ENCODE assay signal across 11 cellular contexts in genomic region chr2:237701859-237702370, GRCh38.
DNase-seq lines count a peak whose midpoint lies in the region; ATAC-seq and TF ChIP-seq lines count a peak whose summit lies in the region.
"Had no signal": no experiment of that assay in that cellular context is flagged by ENCODE, and none has a peak within 500 bp of the region (broad histone marks: within the 10 kb centered on the region; RNA-seq: fewer than 3 reads in every experiment).

No MANE protein-coding gene starts in this region.

- H3K4me3 Mint-ChIP-seq in activated CD4-positive, alpha-beta T cell treated with anti-CD3 and anti-CD28 coated beads for 36 hours: peak overlapping the region; percentile 70

- H3K9me3 ChIP-seq in adipocyte (ENCODE audit: control insufficient read depth, low read length): no peaks in the 10 kb centered on the region
- H3K9me3 ChIP-seq in suprapubic skin: no peaks in the 10 kb centered on the region

- H3K4me3 ChIP-seq in adipocyte (ENCODE audit: low read length) (peak overlapping the region; percentile 44), suprapubic skin (peak overlapping the region; percentile 20)

- H3K27ac Mint-ChIP-seq in activated CD4-positive, alpha-beta T cell treated with anti-CD3 and anti-CD28 coated beads for 36 hours: peak overlapping the region; percentile 95

- ATAC-seq in activated CD4-positive, alpha-beta T cell treated with anti-CD3 and anti-CD28 coated beads for 36 hours: no peak
- ATAC-seq in GM21360 (IDR thresholded peaks at IDR 0.05; ENCODE audit: unreplicated experiment) (no peak), HG03097 (IDR thresholded peaks at IDR 0.05; ENCODE audit: low FRiP score, unreplicated experiment) (no peak)

- CTCF ChIA-PET in activated CD4-positive, alpha-beta T cell treated with anti-CD3 and anti-CD28 coated beads for 36 hours (lab: Charles Lee): interaction anchor here (0.6 to 2.2 kb wide), 5 partner anchors 15 to 848 kb away, joined by 3 to 13 read pairs (median 7); no protein-coding TSS in a partner anchor

- intact Hi-C loops in activated CD4-positive, alpha-beta T cell treated with anti-CD3 and anti-CD28 coated beads for 36 hours (cut with DNase I, micrococcal nuclease): loop anchor here (1.0 to 5.0 kb wide), 4 partner anchors 13 to 295 kb away; no protein-coding TSS in a partner anchor

- H3K9me3 Mint-ChIP-seq in activated CD4-positive, alpha-beta T cell treated with anti-CD3 and anti-CD28 coated beads for 36 hours (ENCODE audit: low read depth): no peaks in the 10 kb centered on the region

- H3K36me3 ChIP-seq in adipocyte (ENCODE audit: control insufficient read depth, insufficient read depth, low read length, severe bottlenecking) (no peaks in the 10 kb centered on the region), suprapubic skin (no peaks in the 10 kb centered on the region)

- no peak for TF ChIP-seq POLR2A in suprapubic skin (IDR thresholded peaks at IDR 0.05)

- POLR2A ChIA-PET in activated CD4-positive, alpha-beta T cell treated with anti-CD3 and anti-CD28 coated beads for 36 hours (lab: Charles Lee): interaction anchor here (0.7 to 2.2 kb wide), 3 partner anchors 8 to 27 kb away, joined by 3 to 13 read pairs (median 12); no protein-coding TSS in a partner anchor

- DNase-seq in activated CD4-positive, alpha-beta T cell treated with anti-CD3 and anti-CD28 coated beads for 36 hours: no peak
- no peak for DNase-seq in activated CD4-positive, alpha-beta T cell treated with anti-CD3 and anti-CD28 coated beads, Interleukin-2, amount 50 U/mL, for 1 hour
- DNase-seq in adipocyte (ENCODE audit: low read depth) (no peak), suprapubic skin (ENCODE audit: low spot score in 2 of 2) (peak in 1 of 2 donors; percentile 48), cerebellar cortex (ENCODE audit: low spot score) (no peak)
- DNase-seq: activated CD4-positive, CD25-positive, alpha-beta regulatory T cell treated with anti-CD3 and anti-CD28 coated beads, Interleukin-2, amount 50 U/mL, for 72 hours; foreskin keratinocyte; stimulated activated CD4-positive, alpha-beta T cell treated with anti-CD3 and anti-CD28 coated beads, Interleukin-4, amount 100 ng/mL, for 24 hours had no signal

- WGBS in suprapubic skin: 57% methylated on average over 7 of the region's 10 CpGs

- H3K9ac ChIP-seq in adipocyte (ENCODE audit: low read length): peak overlapping the region; percentile 57

- H3K27me3 ChIP-seq in adipocyte (replicated peaks; ENCODE audit: control insufficient read depth, insufficient read depth, low read length) (no peaks in the 10 kb centered on the region), layer of hippocampus (ENCODE audit: control insufficient read depth, insufficient read depth, low read length) (no peaks in the 10 kb centered on the region), suprapubic skin (no peaks in the 10 kb centered on the region)
- H3K27me3 ChIP-seq: foreskin keratinocyte had no signal

- H3K27me3 Mint-ChIP-seq in activated CD4-positive, alpha-beta T cell treated with anti-CD3 and anti-CD28 coated beads for 36 hours: no peaks in the 10 kb centered on the region

- no peak for TF ChIP-seq CTCF in suprapubic skin (IDR thresholded peaks at IDR 0.05)

- H3K27ac ChIP-seq in layer of hippocampus (ENCODE audit: low read depth, low read length) (peak overlapping the region; percentile 39), suprapubic skin (peak overlapping the region; percentile 73)

- H3K36me3 Mint-ChIP-seq in activated CD4-positive, alpha-beta T cell treated with anti-CD3 and anti-CD28 coated beads for 36 hours (ENCODE audit: low read depth): peaks cover 36% of the 10 kb centered on the region

- H3K4me1 ChIP-seq in adipocyte (ENCODE audit: control insufficient read depth, insufficient read depth, low read length): peaks cover 47% of the 10 kb centered on the region
- H3K4me1 ChIP-seq in suprapubic skin: peaks cover 98% of the 10 kb centered on the region

- H3K4me1 Mint-ChIP-seq in activated CD4-positive, alpha-beta T cell treated with anti-CD3 and anti-CD28 coated beads for 36 hours: peaks cover 94% of the 10 kb centered on the region

- no peak for TF ChIP-seq EP300 in suprapubic skin (IDR thresholded peaks at IDR 0.05)
